Comparison of ENCODE assay signal across 25 cellular contexts in the genomic region with DNA sequence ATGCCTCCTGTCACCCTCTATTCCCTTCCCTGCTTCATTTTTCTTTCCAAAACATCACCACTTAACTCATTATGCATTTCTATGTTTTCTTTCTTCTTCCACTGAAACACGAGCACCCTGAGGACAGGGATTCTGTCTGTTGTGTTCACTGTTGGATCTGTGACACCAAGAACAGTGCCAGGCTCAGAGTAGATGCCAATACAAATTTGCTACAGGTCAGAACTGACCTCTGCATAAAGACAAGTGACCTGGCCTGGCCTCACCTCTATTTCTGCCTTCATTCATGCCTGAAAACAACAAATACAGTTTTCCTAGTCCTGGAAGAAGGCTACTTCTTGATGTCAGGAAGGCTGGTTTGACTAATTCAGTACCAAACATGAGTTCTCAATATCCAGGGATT. TPM values are rescaled to one million over a fixed set of nuclear protein-coding genes. Genes with fewer than 3 reads are reported as not detected.
"Had no signal": no experiment of that assay in that cellular context is flagged by ENCODE, and none has a peak within 500 bp of the region (broad histone marks: within the 10 kb centered on the region; RNA-seq: fewer than 3 reads in every experiment).

No MANE protein-coding gene starts in this region.

- H3K27ac ChIP-seq: left lung, prostate gland, right atrium auricular region, sigmoid colon, thoracic aorta, tibial nerve, upper lobe of right lung, uterus had no signal

- FAIRE-seq: endometrium, frontal cortex, kidney had no signal

- H3K27me3 ChIP-seq: left lung, right atrium auricular region, sigmoid colon, upper lobe of right lung, uterus had no signal

- H3K36me3 Mint-ChIP-seq: naive thymus-derived CD4-positive, alpha-beta T cell; stimulated activated naive B cell treated with anti-CD40 and anti-IgM and Interleukin-4, amounts not matched to agents 10 μg/mL and 1 μg/mL and 100 μg/mL, for 72 hours had no signal

- H3K4me3 Mint-ChIP-seq: effector memory CD8-positive, alpha-beta T cell; naive thymus-derived CD4-positive, alpha-beta T cell; nephron; stimulated activated naive B cell treated with anti-CD40 and anti-IgM and Interleukin-4, amounts not matched to agents 10 μg/mL and 1 μg/mL and 100 μg/mL, for 72 hours; stimulated activated naive CD8-positive, alpha-beta T cell treated with anti-CD3 and anti-CD28 coated beads, Interleukin-15, Interleukin-2, amounts not matched to agents 100 ng/mL and 50 ng/mL, for 24 hours had no signal

- H3K4me1 Mint-ChIP-seq: stimulated activated naive B cell treated with anti-CD40 and anti-IgM and Interleukin-4, amounts not matched to agents 10 μg/mL and 1 μg/mL and 100 μg/mL, for 72 hours had no signal

- H3K27ac Mint-ChIP-seq: effector memory CD8-positive, alpha-beta T cell; nephron; stimulated activated naive B cell treated with anti-CD40 and anti-IgM and Interleukin-4, amounts not matched to agents 10 μg/mL and 1 μg/mL and 100 μg/mL, for 72 hours; stimulated activated naive CD8-positive, alpha-beta T cell treated with anti-CD3 and anti-CD28 coated beads, Interleukin-15, Interleukin-2, amounts not matched to agents 100 ng/mL and 50 ng/mL, for 24 hours had no signal

- H3K36me3 ChIP-seq: left lung, prostate gland, right atrium auricular region, sigmoid colon, thoracic aorta, tibial nerve, upper lobe of right lung, uterus had no signal

- H3K9me3 Mint-ChIP-seq: effector memory CD8-positive, alpha-beta T cell; naive thymus-derived CD4-positive, alpha-beta T cell; nephron; stimulated activated naive B cell treated with anti-CD40 and anti-IgM and Interleukin-4, amounts not matched to agents 10 μg/mL and 1 μg/mL and 100 μg/mL, for 72 hours; stimulated activated naive CD8-positive, alpha-beta T cell treated with anti-CD3 and anti-CD28 coated beads, Interleukin-15, Interleukin-2, amounts not matched to agents 100 ng/mL and 50 ng/mL, for 24 hours had no signal

- H3K9me3 ChIP-seq: left lung, prostate gland, right atrium auricular region, sigmoid colon, thoracic aorta, tibial nerve, upper lobe of right lung, uterus had no signal

- ATAC-seq: effector memory CD8-positive, alpha-beta T cell; left lung; naive thymus-derived CD4-positive, alpha-beta T cell; stimulated activated naive B cell treated with anti-CD40 and anti-IgM and Interleukin-4, amounts not matched to agents 10 μg/mL and 1 μg/mL and 100 μg/mL, for 72 hours had no signal

- DNase-seq: cortex of kidney; effector memory CD8-positive, alpha-beta T cell; erythroblast; head of caudate nucleus; kidney; left lung; mesenchymal stem cell; midbrain; naive thymus-derived CD4-positive, alpha-beta T cell; nucleus accumbens; sigmoid colon; stimulated activated CD4-positive, alpha-beta T cell treated with anti-CD3 and anti-CD28 coated beads, Interleukin-15, amount 100 ng/mL, for 24 hours; stimulated activated CD4-positive, alpha-beta T cell treated with anti-CD3 and anti-CD28 coated beads, Interleukin-2, amount 100 ng/mL, for 48 hours; stimulated activated naive B cell treated with anti-CD40 and anti-IgM and Interleukin-4, amounts not matched to agents 10 μg/mL and 1 μg/mL and 100 μg/mL, for 72 hours; upper lobe of right lung; uterus had no signal

- H3K4me1 ChIP-seq: prostate gland, right atrium auricular region, uterus had no signal

- H3K4me3 ChIP-seq: left lung, prostate gland, right atrium auricular region, sigmoid colon, thoracic aorta, tibial nerve, upper lobe of right lung, uterus had no signal

RNA-seq across cellular contexts. Expression of gene SMPD3, which starts 45.1 kb away (rescaled TPM):
- total RNA-seq: osteocyte had no signal
